In genomic region chr3:11720220-11721113, GRCh38 we compare ENCODE assay signal across 7 cellular contexts.
DNase-seq lines count a peak whose midpoint lies in the region; ATAC-seq, FAIRE-seq and TF ChIP-seq lines count a peak whose summit lies in the region.

No MANE protein-coding gene starts in this region.

- H3K79me1 ChIP-seq in H1 (ENCODE audit: low read depth, low read length), result no peaks in the 10 kb centered on the region

- peak overlapping the region; percentile 91 to 94 for H3K4me2 ChIP-seq in H1 (ENCODE audit: insufficient read depth in 1 of 2, low read depth in 2 of 2, low read length in 2 of 2)

- TF ChIP-seq EP300 in H1 (IDR thresholded peaks at IDR 0.05; ENCODE audit: borderline replicate concordance in 1 of 2, low read depth in 2 of 2, low read length in 2 of 2), result no peak

- H4K5ac ChIP-seq in H1 (ENCODE audit: insufficient read length, low read depth, low read length), result no peak overlapping the region

- FAIRE-seq in H1 (lab: Jason Lieb, UNC), result no peak

- no peak overlapping the region for H3K56ac ChIP-seq in H1 (replicated peaks; ENCODE audit: insufficient read length, low read depth, low read length)

- TF ChIP-seq CTCF in GM12875 (IDR thresholded peaks at IDR 0.05; ENCODE audit: borderline replicate concordance, insufficient read depth, low read depth, low read length), result no peak
- no peak for TF ChIP-seq CTCF in H1 (IDR thresholded peaks at IDR 0.05; ENCODE audit: control extremely low read depth in 1 of 3, insufficient read depth in 1 of 3, low read depth in 1 of 3, low read length in 3 of 3)

- no peak overlapping the region for H3K14ac ChIP-seq in H1 (ENCODE audit: insufficient read length)

- H3K4me1 ChIP-seq in H1 (replicated peaks in 1 of 4; ENCODE audit: control insufficient read depth in 3 of 4, insufficient read depth in 4 of 4, low read length in 3 of 4), result peaks cover 2 to 11% (median 6%) of the 10 kb centered on the region in 4 experiments; a peak in 5 of 7 replicates

- peak overlapping the region; percentile 81 for H4K8ac ChIP-seq in H1 (ENCODE audit: extremely low read depth, insufficient read depth, low read length)

- H3K27ac ChIP-seq in H1 (ENCODE audit: low read depth, low read length), result no peak overlapping the region

- H2BK15ac ChIP-seq in H1 (ENCODE audit: low read length), result no peak overlapping the region

- no peaks in the 10 kb centered on the region for H3K27me3 ChIP-seq in H1 (replicated peaks in 1 of 4; ENCODE audit: control insufficient read depth in 3 of 4, extremely low read depth in 1 of 4, insufficient read depth in 3 of 4, low read length in 3 of 4)

- ATAC-seq in HG03039 (IDR thresholded peaks at IDR 0.05; ENCODE audit: unreplicated experiment), result peak; percentile 30

- POLR2A ChIA-PET in H1 (lab: Charles Lee; ENCODE audit: partially characterized antibody), result no interaction called here

- CTCF ChIA-PET in H1 (lab: Charles Lee; ENCODE audit: partially characterized antibody), result interaction anchor here (1.0 kb wide), 1 partner anchor 66 kb away, joined by 3 read pairs; no protein-coding TSS in a partner anchor

- no peak overlapping the region for H3K4ac ChIP-seq in H1 (replicated peaks; ENCODE audit: insufficient read length, low read depth, low read length)

- no peak overlapping the region for H2BK120ac ChIP-seq in H1 (replicated peaks; ENCODE audit: low read depth, low read length)

- H2BK12ac ChIP-seq in H1 (ENCODE audit: low read depth, low read length), result 0 out of 2 replicates have a peak overlapping the region, but pooled peaks have one; percentile 14

- peak; percentile 87 for DNase-seq in NCI-H526 treated with DMSO at 0.1 percent for 48 hours (lab: John Stamatoyannopoulos, UW)
- peak in 2 of 3 experiments; percentile 13 to 21 for DNase-seq in activated CD8-positive, alpha-beta memory T cell treated with anti-CD3 and anti-CD28 coated beads for 48 hours (ENCODE audit: low read depth in 2 of 3, low spot score in 2 of 3)
- peak; percentile 7 to 69 for DNase-seq in H1 (ENCODE audit: low read depth in 1 of 2, low spot score in 2 of 2)
- DNase-seq in medulla oblongata (ENCODE audit: extremely low spot score), result peak; percentile 61
- DNase-seq in stimulated activated CD4-positive, alpha-beta T cell treated with anti-CD3 and anti-CD28 coated beads, TNF-alpha, amount 100 ng/mL, for 4 hours (ENCODE audit: low read depth in 3 of 3), result peak; percentile 13 to 31 (median 26)

- H3K79me2 ChIP-seq in H1 (ENCODE audit: control insufficient read depth in 1 of 2, insufficient read depth in 2 of 2, low read length in 2 of 2), result peaks cover 0 to 24% of the 10 kb centered on the region in 2 experiments; a peak in 2 of 4 replicates

- H3K9ac ChIP-seq in H1 (replicated peaks in 1 of 4; ENCODE audit: extremely low read depth in 1 of 4, low read depth in 3 of 4, low read length in 3 of 4), result peak overlapping the region in 3 of 4 experiments; percentile 29 to 59 (median 49); a peak in 5 of 7 replicates

- H2BK20ac ChIP-seq in H1 (ENCODE audit: low read length), result no peak overlapping the region

- H3K4me3 ChIP-seq in GM12875 (ENCODE audit: low read depth, low read length) (peak overlapping the region; percentile 66), H1 (ENCODE audit: extremely low read depth in 1 of 4, insufficient read depth in 2 of 4, low read depth in 3 of 4, low read length in 4 of 4) (peak overlapping the region; percentile 60 to 84 (median 81))

- H4K20me1 ChIP-seq in H1 (replicated peaks in 1 of 2; ENCODE audit: control insufficient read depth in 1 of 2, insufficient read depth in 2 of 2, low read length in 2 of 2), result no peaks in the 10 kb centered on the region

- H2BK5ac ChIP-seq in H1 (ENCODE audit: low read depth, low read length), result no peak overlapping the region; the same call in 1 of the 2 replicates

- H3K23me2 ChIP-seq in H1 (ENCODE audit: low read depth, low read length), result peaks cover 16% of the 10 kb centered on the region; the same call in 1 of the 2 replicates

- no peak overlapping the region for H3K23ac ChIP-seq in H1 (ENCODE audit: insufficient read length)

- WGBS in H1 (ENCODE audit: extremely low coverage in 1 of 2, insufficient coverage in 1 of 2, insufficient read length in 1 of 2, insufficient replicate concordance in 2 of 2, low coverage in 1 of 2, low lambda C conversion rate in 2 of 2, missing lambda C conversion rate in 1 of 2), 2 experiments, result 4% methylated on average over 34 of the region's 71 CpGs; no CpG with 5 or more reads in 1 of the 2 experiments

- H2AFZ ChIP-seq in H1 (ENCODE audit: low read length), result peak overlapping the region; percentile 86

- peak overlapping the region; percentile 78 for H3K18ac ChIP-seq in H1 (ENCODE audit: extremely low read depth, low read length)

- no peaks in the 10 kb centered on the region for H3K36me3 ChIP-seq in H1 (ENCODE audit: control insufficient read depth in 2 of 4, insufficient read depth in 4 of 4, low read length in 3 of 4)

- no peak for TF ChIP-seq POLR2A in H1 (IDR thresholded peaks at IDR 0.05; ENCODE audit: control extremely low read depth in 1 of 2, low read depth in 2 of 2, low read length in 2 of 2)

- no peak overlapping the region for H2AK5ac ChIP-seq in H1 (ENCODE audit: low read depth, low read length)

- no peaks in the 10 kb centered on the region for H3K9me3 ChIP-seq in H1 (ENCODE audit: insufficient read depth in 2 of 2, low read depth in 1 of 2, low read length in 1 of 2)

- no peak for TF ChIP-seq RAD21 in H1 (IDR thresholded peaks at IDR 0.05 in 1 of 2, conservative IDR thresholded peaks at IDR 0.05 in 1 of 2; ENCODE audit: low read depth in 2 of 2, low read length in 2 of 2)

- H4K91ac ChIP-seq in H1 (replicated peaks; ENCODE audit: insufficient read length, low read length), result peak overlapping the region; percentile 74

TF ChIP-seq in H1, 55 proteins besides CTCF, POLR2A, EP300 and RAD21 (continues in another document):
- no peak for TF ChIP-seq SP4 (IDR thresholded peaks at IDR 0.05; ENCODE audit: low read length)
- no peak for TF ChIP-seq GTF2F1 (IDR thresholded peaks at IDR 0.05; ENCODE audit: borderline replicate concordance, low read depth, low read length)
- no peak for TF ChIP-seq SIX5 (IDR thresholded peaks at IDR 0.05; ENCODE audit: low read depth, low read length)
- no peak for TF ChIP-seq SRF (IDR thresholded peaks at IDR 0.05; ENCODE audit: low read depth, low read length)
- TF ChIP-seq SAP30 (IDR thresholded peaks at IDR 0.05; ENCODE audit: insufficient read depth, insufficient replicate concordance, low read length), result no peak
- TF ChIP-seq TAF1 (IDR thresholded peaks at IDR 0.05; ENCODE audit: low read depth, low read length), result peak; percentile 49; the same call in 1 of the 2 replicates
- peak; percentile 59; the same call in 1 of the 2 replicates for TF ChIP-seq TBP (IDR thresholded peaks at IDR 0.05; ENCODE audit: low read depth, low read length)
- peak; percentile 21 for TF ChIP-seq CREB1 (IDR thresholded peaks at IDR 0.05)
- no peak for TF ChIP-seq CBX5 (IDR thresholded peaks at IDR 0.05; ENCODE audit: low read depth, low read length)
- peak; percentile 22; the same call in 1 of the 2 replicates for TF ChIP-seq SUZ12 (IDR thresholded peaks at IDR 0.05; ENCODE audit: low read length)
- TF ChIP-seq JUND (IDR thresholded peaks at IDR 0.05; ENCODE audit: low read length), result no peak
- TF ChIP-seq GABPA (IDR thresholded peaks at IDR 0.05; ENCODE audit: borderline replicate concordance, insufficient read depth, low read length), result no peak
- no peak for TF ChIP-seq MAFK (IDR thresholded peaks at IDR 0.05; ENCODE audit: low read depth, low read length)
- no peak for TF ChIP-seq KDM1A (IDR thresholded peaks at IDR 0.05; ENCODE audit: borderline replicate concordance, low read length)
- TF ChIP-seq ZNF274 (IDR thresholded peaks at IDR 0.05; ENCODE audit: borderline replicate concordance, extremely low read depth, low read length), result no peak
- 0 out of 2 replicates have a peak, but pooled peaks have one; percentile 33 for TF ChIP-seq RBBP5 (IDR thresholded peaks at IDR 0.05; ENCODE audit: borderline replicate concordance, low read depth, low read length)
- TF ChIP-seq CTBP2 (IDR thresholded peaks at IDR 0.05; ENCODE audit: borderline replicate concordance, insufficient read depth, insufficient read length, low read length), result no peak
- TF ChIP-seq, protein P1, sequence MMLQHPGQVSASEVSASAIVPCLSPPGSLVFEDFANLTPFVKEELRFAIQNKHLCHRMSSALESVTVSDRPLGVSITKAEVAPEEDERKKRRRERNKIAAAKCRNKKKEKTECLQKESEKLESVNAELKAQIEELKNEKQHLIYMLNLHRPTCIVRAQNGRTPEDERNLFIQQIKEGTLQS (IDR thresholded peaks at IDR 0.05; ENCODE audit: insufficient read depth, low read depth, low read length), result no peak
- TF ChIP-seq POU5F1 (IDR thresholded peaks at IDR 0.05; ENCODE audit: low read depth, low read length), result no peak
- TF ChIP-seq PHF8 (conservative IDR thresholded peaks at IDR 0.05; ENCODE audit: low read depth, low read length), result peak; percentile 1; the same call in 1 of the 2 replicates
- no peak for TF ChIP-seq KDM5A (IDR thresholded peaks at IDR 0.05; ENCODE audit: low read length)
- TF ChIP-seq RNF2 (IDR thresholded peaks at IDR 0.05; ENCODE audit: borderline replicate concordance, low read depth, low read length, missing control alignments, poor library complexity, severe bottlenecking), result no peak
- TF ChIP-seq SIN3A (conservative IDR thresholded peaks at IDR 0.05 in 1 of 2, IDR thresholded peaks at IDR 0.05 in 1 of 2; ENCODE audit: low read depth in 1 of 2, low read length in 2 of 2), result no peak
- TF ChIP-seq, protein P2, sequence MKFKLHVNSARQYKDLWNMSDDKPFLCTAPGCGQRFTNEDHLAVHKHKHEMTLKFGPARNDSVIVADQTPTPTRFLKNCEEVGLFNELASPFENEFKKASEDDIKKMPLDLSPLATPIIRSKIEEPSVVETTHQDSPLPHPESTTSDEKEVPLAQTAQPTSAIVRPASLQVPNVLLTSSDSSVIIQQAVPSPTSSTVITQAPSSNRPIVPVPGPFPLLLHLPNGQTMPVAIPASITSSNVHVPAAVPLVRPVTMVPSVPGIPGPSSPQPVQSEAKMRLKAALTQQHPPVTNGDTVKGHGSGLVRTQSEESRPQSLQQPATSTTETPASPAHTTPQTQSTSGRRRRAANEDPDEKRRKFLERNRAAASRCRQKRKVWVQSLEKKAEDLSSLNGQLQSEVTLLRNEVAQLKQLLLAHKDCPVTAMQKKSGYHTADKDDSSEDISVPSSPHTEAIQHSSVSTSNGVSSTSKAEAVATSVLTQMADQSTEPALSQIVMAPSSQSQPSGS (IDR thresholded peaks at IDR 0.05; ENCODE audit: low read length), result no peak
- TF ChIP-seq SIRT6 (IDR thresholded peaks at IDR 0.05; ENCODE audit: low read length), result no peak
- peak; percentile 45 to 75; a peak in 1 of 4 replicates for TF ChIP-seq HDAC2 (IDR thresholded peaks at IDR 0.05; ENCODE audit: borderline replicate concordance in 1 of 2, low read depth in 2 of 2, low read length in 2 of 2)
- no peak for TF ChIP-seq RXRA (IDR thresholded peaks at IDR 0.05; ENCODE audit: insufficient read depth, low read depth, low read length)
- no peak for TF ChIP-seq TCF12 (IDR thresholded peaks at IDR 0.05; ENCODE audit: low read depth, low read length)

Comparison
In these comparisons a context has a peak if more than half of its experiments do, and no peak if none do; other contexts are left out.
1. DNase-seq: peak in every context shown above with its lines; median percentile 87 in NCI-H526 treated with DMSO at 0.1 percent for 48 hours; 61 in medulla oblongata; 38 in H1; 26 in stimulated activated CD4-positive, alpha-beta T cell treated with anti-CD3 and anti-CD28 coated beads, TNF-alpha, amount 100 ng/mL, for 4 hours; 17 in activated CD8-positive, alpha-beta memory T cell treated with anti-CD3 and anti-CD28 coated beads for 48 hours.